7 cellular contexts compared by ENCODE assay signal in the genomic region with DNA sequence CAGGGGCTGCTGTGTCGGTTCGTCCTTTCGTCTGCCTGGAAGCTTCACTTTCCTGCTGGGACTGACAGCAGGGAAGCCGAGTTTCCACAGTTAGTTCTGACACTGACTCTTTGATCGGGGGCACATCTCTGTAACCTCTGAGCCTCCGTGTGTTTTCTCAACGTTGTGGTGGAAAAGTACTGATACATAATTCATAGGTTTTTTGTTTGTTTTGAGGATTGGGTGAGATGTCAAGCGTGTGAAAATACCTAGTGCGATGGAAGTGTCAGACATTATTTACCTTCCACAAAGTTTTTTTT. TPM values are rescaled to one million over a fixed set of nuclear protein-coding genes. Genes with fewer than 3 reads are reported as not detected.
A peak's percentile ranks its signal among the peaks of the same experiment; 100 is the strongest.
DNase-seq lines count a peak whose midpoint lies in the region; ATAC-seq lines count a peak whose summit lies in the region.

No MANE protein-coding gene starts in this region.

- H3K9ac ChIP-seq in NT2/D1 (ENCODE audit: insufficient read length, low read depth) = peak overlapping the region; percentile 87
- H3K9ac ChIP-seq in endocrine pancreas (ENCODE audit: control insufficient read depth, insufficient read depth, low read length) = peak overlapping the region; percentile 96
- H3K9ac ChIP-seq in neuronal stem cell (ENCODE audit: low read depth, low read length, poor library complexity) = no peak overlapping the region

- peak overlapping the region; percentile 99 for H2AFZ ChIP-seq in neuronal stem cell (ENCODE audit: low read length)

- H3K27me3 ChIP-seq in NT2/D1 (ENCODE audit: insufficient read depth, insufficient read length) (peaks cover 6% of the 10 kb centered on the region), endocrine pancreas (ENCODE audit: control insufficient read depth, insufficient read depth, low read length) (no peaks in the 10 kb centered on the region), neuronal stem cell (ENCODE audit: control insufficient read depth in 3 of 3, insufficient read depth in 3 of 3, low read depth in 1 of 3, low read length in 3 of 3) (no peaks in the 10 kb centered on the region)

- no peak overlapping the region for H3K18ac ChIP-seq in neuronal stem cell (ENCODE audit: low read length)

- peak; percentile 2 for ATAC-seq in GM19463 (IDR thresholded peaks at IDR 0.05; ENCODE audit: unreplicated experiment)
- no peak for ATAC-seq in GM21723 (IDR thresholded peaks at IDR 0.05; ENCODE audit: unreplicated experiment)

- H3K27ac ChIP-seq in neuronal stem cell (replicated peaks; ENCODE audit: low read length) = no peak overlapping the region

- no peak overlapping the region for H2BK15ac ChIP-seq in neuronal stem cell (ENCODE audit: low read length)

- no peak overlapping the region for H4K8ac ChIP-seq in neuronal stem cell (ENCODE audit: low read depth, low read length)

- H3K4me1 ChIP-seq in NT2/D1 (ENCODE audit: insufficient read depth, insufficient read length) (no peaks in the 10 kb centered on the region), endocrine pancreas (ENCODE audit: control insufficient read depth, insufficient read depth, low read length) (no peaks in the 10 kb centered on the region), neuronal stem cell (ENCODE audit: control insufficient read depth in 2 of 2, insufficient read depth in 1 of 2, low read depth in 1 of 2, low read length in 2 of 2) (peaks cover 3 to 5% of the 10 kb centered on the region in 2 donors)

- H2AK5ac ChIP-seq in neuronal stem cell (ENCODE audit: low read depth, low read length) = no peak overlapping the region

- H3K79me1 ChIP-seq in neuronal stem cell (ENCODE audit: low read depth, low read length) = no peaks in the 10 kb centered on the region

- no CpG with 5 or more reads among the region's 9 CpGs for WGBS in neuronal stem cell (ENCODE audit: extremely low coverage in 2 of 2, insufficient read length in 2 of 2, insufficient replicate concordance in 1 of 2), 2 donors

- peak overlapping the region; percentile 27 for H3K14ac ChIP-seq in neuronal stem cell (ENCODE audit: low read length)

- DNase-seq in NT2/D1 (ENCODE audit: low read depth, low spot score) (no peak), neuronal stem cell (ENCODE audit: low spot score) (no peak), NCI-H82 (lab: John Stamatoyannopoulos, UW) (no peak), NCI-H2196 treated with DMSO at 0.1 percent for 48 hours (lab: John Stamatoyannopoulos, UW; ENCODE audit: unreplicated experiment) (no peak)

- no peak overlapping the region for H4K91ac ChIP-seq in neuronal stem cell (ENCODE audit: low read depth, low read length, poor library complexity)

- H2BK5ac ChIP-seq in neuronal stem cell (ENCODE audit: low read length) = no peak overlapping the region

- H3K36me3 ChIP-seq in NT2/D1 (ENCODE audit: insufficient read depth, insufficient read length, low read length) (peaks cover 11% of the 10 kb centered on the region), endocrine pancreas (ENCODE audit: control insufficient read depth, insufficient read depth, low read length) (no peaks in the 10 kb centered on the region), neuronal stem cell (replicated peaks in 1 of 2; ENCODE audit: control insufficient read depth in 2 of 2, insufficient read depth in 2 of 2, low read length in 2 of 2) (peaks cover 0 to 31% of the 10 kb centered on the region in 2 donors)

- no peak overlapping the region for H2BK120ac ChIP-seq in neuronal stem cell (ENCODE audit: low read depth, low read length)

- no peaks in the 10 kb centered on the region for H3K9me3 ChIP-seq in NT2/D1 (ENCODE audit: insufficient read depth, low read length)
- H3K9me3 ChIP-seq in endocrine pancreas (ENCODE audit: control insufficient read depth, low read length) = no peaks in the 10 kb centered on the region
- no peaks in the 10 kb centered on the region for H3K9me3 ChIP-seq in neuronal stem cell (replicated peaks in 1 of 2; ENCODE audit: control insufficient read depth in 2 of 2, insufficient read depth in 1 of 2, low read depth in 1 of 2, low read length in 2 of 2)

- no peak overlapping the region for H3K4ac ChIP-seq in neuronal stem cell (ENCODE audit: low read length)

- H3K23ac ChIP-seq in neuronal stem cell (ENCODE audit: low read depth, low read length, poor library complexity) = no peak overlapping the region

- no peak overlapping the region for H2BK12ac ChIP-seq in neuronal stem cell (ENCODE audit: low read length)

- peak overlapping the region; percentile 54 for H3K4me2 ChIP-seq in neuronal stem cell (ENCODE audit: insufficient read depth, low read length, poor library complexity, severe bottlenecking)

- H3K4me3 ChIP-seq in NT2/D1 (ENCODE audit: insufficient read length, low read depth) (peak overlapping the region; percentile 82), endocrine pancreas (ENCODE audit: control insufficient read depth, insufficient read depth, low read length) (peak overlapping the region; percentile 98), neuronal stem cell (ENCODE audit: low read length in 2 of 2) (peak overlapping the region; percentile 80 to 95)

RNA-seq across cellular contexts. Expression of a gene that starts 0.5 kb away (rescaled TPM):
- 3.5 TPM for polyA plus RNA-seq in neuronal stem cell (2013, experiment 1 of 2)
- 3.9 TPM for polyA plus RNA-seq in neuronal stem cell (2013, experiment 2 of 2)
